14 cellular contexts compared by ENCODE assay signal in the genomic region with DNA sequence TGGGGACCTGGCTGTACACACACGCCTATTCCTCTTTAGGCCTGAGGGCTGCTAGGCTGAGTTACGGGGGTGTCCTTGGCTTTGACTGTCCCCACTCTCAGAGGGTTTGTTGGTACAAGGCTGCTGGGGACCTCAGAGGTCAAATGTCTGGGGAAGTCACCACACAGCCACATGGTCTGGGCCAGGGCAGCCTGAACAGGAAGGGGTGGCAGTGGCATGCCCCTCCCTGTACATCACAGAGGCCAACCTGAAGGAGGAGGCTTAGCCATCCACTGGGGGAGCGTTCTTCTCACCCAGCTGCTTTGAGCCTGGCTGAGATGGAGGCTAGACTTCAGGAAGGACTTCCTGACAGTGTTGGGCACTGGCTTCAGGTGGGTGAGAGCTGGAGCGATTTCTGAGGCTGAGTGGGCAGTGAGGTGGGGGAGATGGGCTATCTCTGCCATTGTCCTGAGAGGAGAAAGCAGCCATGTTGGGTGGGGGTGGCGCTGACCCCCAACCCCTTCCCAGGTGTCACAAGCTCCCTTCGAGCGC. TPM values are rescaled to one million over a fixed set of nuclear protein-coding genes. Genes with fewer than 3 reads are reported as not detected.
A peak's percentile ranks its signal among the peaks of the same experiment; 100 is the strongest.
DNase-seq lines count a peak whose midpoint lies in the region; ATAC-seq, FAIRE-seq and TF ChIP-seq lines count a peak whose summit lies in the region.
"Had no signal": no experiment of that assay in that cellular context is flagged by ENCODE, and none has a peak within 500 bp of the region (broad histone marks: within the 10 kb centered on the region; RNA-seq: fewer than 3 reads in every experiment).

No MANE protein-coding gene starts in this region.

- H3K36me3 ChIP-seq in GM23338 (ENCODE audit: insufficient read depth) = no peaks in the 10 kb centered on the region; the same call in 1 of the 2 replicates
- H3K36me3 ChIP-seq in esophagus muscularis mucosa = peaks cover 9 to 43% (median 35%) of the 10 kb centered on the region in 4 donors
- peaks cover 0 to 27% (median 2%) of the 10 kb centered on the region in 4 donors for H3K36me3 ChIP-seq in sigmoid colon

- WGBS in esophagus muscularis mucosa = 76% methylated on average over 4 of the region's 7 CpGs
- WGBS in sigmoid colon, 2 donors = 84 to 96% methylated on average over 7 of the region's 7 CpGs

- H3K36me3 Mint-ChIP-seq in GM23338 (ENCODE audit: low read depth) = peaks cover 57% of the 10 kb centered on the region

- CTCF ChIA-PET in RWPE1 (lab: Yijun Ruan, JAX) (interaction anchor here (1.6 to 2.5 kb wide), 2 partner anchors 49 to 81 kb away, joined by 10 to 18 read pairs; no protein-coding TSS in a partner anchor), HEK293T (lab: Yijun Ruan, JAX) (interaction anchor here (1.3 kb wide), 1 partner anchor 15 kb away, joined by 3 read pairs; no protein-coding TSS in a partner anchor)

- H3K9me3 ChIP-seq in esophagus muscularis mucosa (no peaks in the 10 kb centered on the region), sigmoid colon (no peaks in the 10 kb centered on the region)

- peaks cover 30% of the 10 kb centered on the region for H3K27me3 Mint-ChIP-seq in GM23338 (ENCODE audit: insufficient read depth, low read depth, poor library complexity)
- H3K27me3 Mint-ChIP-seq: activated CD4-positive, alpha-beta T cell treated with anti-CD3 and anti-CD28 coated beads for 36 hours; progenitor cell of endocrine pancreas had no signal

- TF ChIP-seq CTCF in GM23338 (conservative IDR thresholded peaks at IDR 0.05; ENCODE audit: low read depth in 2 of 2) (no peak), RWPE1 (conservative IDR thresholded peaks at IDR 0.05; ENCODE audit: low read depth) (no peak), esophagus muscularis mucosa (IDR thresholded peaks at IDR 0.05) (no peak), sigmoid colon (IDR thresholded peaks at IDR 0.05) (no peak)

- H3F3A ChIP-seq in GM23338 (replicated peaks; ENCODE audit: low read depth) = peaks cover 25% of the 10 kb centered on the region; the same call in 1 of the 2 replicates

- H3K4me2 ChIP-seq in GM23338 = peak overlapping the region; percentile 65; the same call in 1 of the 2 replicates

- peaks cover 76% of the 10 kb centered on the region for H3K4me1 Mint-ChIP-seq in GM23338

- no peaks in the 10 kb centered on the region for H3K9me2 ChIP-seq in GM23338 (ENCODE audit: insufficient read depth)

- 0 out of 3 replicates have a peak overlapping the region, but pooled peaks have one; percentile 14 for H3K4me3 Mint-ChIP-seq in GM23338
- H3K4me3 Mint-ChIP-seq: activated CD4-positive, alpha-beta T cell treated with anti-CD3 and anti-CD28 coated beads for 36 hours; CD14-positive monocyte had no signal

- H3K27me3 ChIP-seq in GM23338 (ENCODE audit: insufficient read depth) = no peaks in the 10 kb centered on the region
- no peaks in the 10 kb centered on the region for H3K27me3 ChIP-seq in esophagus muscularis mucosa
- no peaks in the 10 kb centered on the region for H3K27me3 ChIP-seq in sigmoid colon

- intact Hi-C loops in esophagus muscularis mucosa (cut with DNase I) = no loop called here
- intact Hi-C loops in sigmoid colon (cut with DNase I) = no loop called here

- ATAC-seq in GM23338 = no peak
- ATAC-seq: activated CD4-positive, alpha-beta T cell treated with anti-CD3 and anti-CD28 coated beads for 36 hours had no signal

- POLR2A ChIA-PET in RWPE1 (lab: Yijun Ruan, JAX; ENCODE audit: low non-redundant PET) (no interaction called here), HEK293T (lab: Yijun Ruan, JAX) (no interaction called here)

- H4K20me1 ChIP-seq in GM23338 (replicated peaks; ENCODE audit: insufficient read depth) = peaks cover 19% of the 10 kb centered on the region

- H3K4me1 ChIP-seq in GM23338 (ENCODE audit: insufficient read depth) (peaks cover 56% of the 10 kb centered on the region), esophagus muscularis mucosa (peaks cover 26 to 52% (median 43%) of the 10 kb centered on the region in 4 donors), sigmoid colon (peaks cover 0 to 13% (median 11%) of the 10 kb centered on the region in 4 donors)

- H3K79me2 ChIP-seq in GM23338 (replicated peaks; ENCODE audit: insufficient read depth) = peaks cover 6% of the 10 kb centered on the region; the same call in 1 of the 2 replicates

- DNase-seq in GM23338 (ENCODE audit: low spot score) (no peak), RWPE1 (ENCODE audit: low spot score) (no peak), esophagus muscularis mucosa (ENCODE audit: extremely low spot score) (no peak), sigmoid colon (no peak), NCI-H146 treated with DMSO at 0.1 percent for 48 hours (lab: John Stamatoyannopoulos, UW; ENCODE audit: unreplicated experiment) (no peak), H54 (ENCODE audit: insufficient read length, low spot score) (no peak), NCI-H2227 (lab: John Stamatoyannopoulos, UW; ENCODE audit: unreplicated experiment) (no peak), HEK293T (ENCODE audit: extremely low spot score) (no peak)
- DNase-seq: activated CD4-positive, alpha-beta T cell treated with anti-CD3 and anti-CD28 coated beads for 36 hours; Kasumi-1; stimulated activated CD4-positive, alpha-beta T cell treated with anti-CD3 and anti-CD28 coated beads, Interleukin-2, amount 100 ng/mL, for 24 hours; stimulated activated naive CD4-positive, alpha-beta T cell had no signal

- no peaks in the 10 kb centered on the region for H3K9me3 Mint-ChIP-seq in GM23338
- H3K9me3 Mint-ChIP-seq: CD14-positive monocyte had no signal

- TF ChIP-seq POLR2A in esophagus muscularis mucosa (IDR thresholded peaks at IDR 0.05; ENCODE audit: low read depth) (no peak), sigmoid colon (IDR thresholded peaks at IDR 0.05) (no peak), H54 (IDR thresholded peaks at IDR 0.05; ENCODE audit: low read depth, low read length) (no peak)

- H3K27ac ChIP-seq in GM23338 (ENCODE audit: low read depth) (no peak overlapping the region), RWPE1 (peak overlapping the region; percentile 6; the same call in 1 of the 2 replicates), esophagus muscularis mucosa (replicated peaks in 1 of 4) (peak overlapping the region; percentile 15 to 53 (median 40)), sigmoid colon (peak overlapping the region; percentile 16 to 28 (median 22))

- 0 out of 2 replicates have a peak overlapping the region, but pooled peaks have one; percentile 73 for H3K27ac Mint-ChIP-seq in GM23338
- H3K27ac Mint-ChIP-seq: activated CD4-positive, alpha-beta T cell treated with anti-CD3 and anti-CD28 coated beads for 36 hours; progenitor cell of endocrine pancreas had no signal

- TF ChIP-seq EP300 in esophagus muscularis mucosa (IDR thresholded peaks at IDR 0.05) (no peak), sigmoid colon (IDR thresholded peaks at IDR 0.05) (no peak)

- no peak overlapping the region for H2AFZ ChIP-seq in GM23338

- no peak overlapping the region for H3K4me3 ChIP-seq in GM23338
- H3K4me3 ChIP-seq in esophagus muscularis mucosa = no peak overlapping the region
- no peak overlapping the region for H3K4me3 ChIP-seq in sigmoid colon

- FAIRE-seq in H54 (lab: Jason Lieb, UNC) = no peak

TF ChIP-seq in GM23338, 12 proteins besides CTCF, POLR2A, EP300 and RAD21 (continues in another document):
- no peak for TF ChIP-seq STAT1 (IDR thresholded peaks at IDR 0.05; ENCODE audit: unreplicated experiment)

TF ChIP-seq in HEK293T, 16 proteins besides CTCF, POLR2A, EP300 and RAD21:
- TF ChIP-seq ARNT (IDR thresholded peaks at IDR 0.05) = no peak
- no peak for TF ChIP-seq CTBP1 (IDR thresholded peaks at IDR 0.05; ENCODE audit: borderline replicate concordance)
- no peak for TF ChIP-seq HDGF (IDR thresholded peaks at IDR 0.05; ENCODE audit: borderline replicate concordance)
- TF ChIP-seq ZNF384 (IDR thresholded peaks at IDR 0.05) = no peak
- no peak for TF ChIP-seq TARDBP (IDR thresholded peaks at IDR 0.05)
- TF ChIP-seq FOXK2 (IDR thresholded peaks at IDR 0.05) = no peak
- TF ChIP-seq BHLHE40 (IDR thresholded peaks at IDR 0.05; ENCODE audit: borderline replicate concordance) = no peak
- no peak for TF ChIP-seq SP1 (IDR thresholded peaks at IDR 0.05)
- TF ChIP-seq L3MBTL2 (conservative IDR thresholded peaks at IDR 0.05) = no peak

RNA-seq across cellular contexts. Expression of a gene that starts 36.3 kb away (rescaled TPM):
- 97.9 and 111 TPM in 2 replicates for total RNA-seq in GM23338 (2014; rRNA removed; shearing (Covaris generic))
- polyA plus RNA-seq in GM23338 (2016; fragmentation: Nextera tagmentation; extraction: Ambion mirVana) = 63.3 and 65.0 TPM in 2 replicates
- 10 to 100 TPM; 22.0 to 32.4 (median 27.8) TPM for total RNA-seq in esophagus muscularis mucosa
- 10 to 100 TPM; 16.7 to 25.3 (median 18.5) TPM for total RNA-seq in sigmoid colon
- polyA plus RNA-seq in sigmoid colon = 10 to 100 TPM; 15.7 to 30.0 (median 28.1) TPM
